ENCODE assay signal across 6 cellular contexts in the genomic region with DNA sequence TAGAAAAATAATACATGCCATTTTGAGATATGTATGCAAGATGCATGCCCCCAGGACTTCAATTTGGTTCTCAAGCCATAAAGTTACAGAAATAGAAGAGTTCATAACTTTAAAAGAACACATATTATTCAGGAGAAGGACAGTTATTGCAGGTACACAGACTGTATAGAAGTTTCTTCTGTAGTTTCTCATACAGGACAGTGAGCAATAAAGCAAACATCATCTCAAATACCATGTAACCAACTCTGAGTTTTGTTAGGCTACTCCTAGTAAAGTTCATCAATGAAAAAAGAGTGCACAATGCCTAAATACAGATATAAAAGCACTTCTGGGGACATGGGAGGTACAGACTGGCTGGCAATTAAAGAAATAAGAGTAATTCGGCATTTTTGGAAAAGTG.
"Had no signal": no experiment of that assay in that cellular context is flagged by ENCODE, and none has a peak within 500 bp of the region (broad histone marks: within the 10 kb centered on the region; RNA-seq: fewer than 3 reads in every experiment).

No MANE protein-coding gene starts in this region.

- H3K27ac ChIP-seq: HL-60 had no signal

- H3K4me3 ChIP-seq: K562 had no signal

- DNase-seq: IMR-90, KBM-7, KG1 had no signal

- ATAC-seq: HepG2, K562 had no signal
